Comparison of ENCODE assay signal across 2 cellular contexts in genomic region chr4:104662269-104662668, GRCh38.
DNase-seq lines count a peak whose midpoint lies in the region; ATAC-seq, FAIRE-seq and TF ChIP-seq lines count a peak whose summit lies in the region.
"Not testable (repeated sequence)": the region's sequence is repeated elsewhere in the genome, so short reads cannot be mapped to it uniquely, and the experiment has no call there.

No MANE protein-coding gene starts in this region.

- not testable (repeated sequence) for DNase-seq in GM12891 (ENCODE audit: insufficient read length, low spot score); GM12878 (ENCODE audit: low read depth, low spot score)

- not testable (repeated sequence) for TF ChIP-seq POLR2A in GM12891 (IDR thresholded peaks at IDR 0.05; ENCODE audit: low read depth, low read length); GM12878 (IDR thresholded peaks at IDR 0.05; ENCODE audit: low read depth, low read length)

- intact Hi-C loops in GM12878 (cut with micrococcal nuclease; ENCODE audit: unreplicated experiment) = not testable (repeated sequence)

- not testable (repeated sequence) for H3K36me3 ChIP-seq in GM12878 (ENCODE audit: control insufficient read depth in 2 of 2, insufficient read depth in 2 of 2, low read length in 1 of 2)

- not testable (repeated sequence) for H3K9ac ChIP-seq in GM12878 (ENCODE audit: control insufficient read depth, insufficient read depth, low read length)

- H3K27ac ChIP-seq in GM12878 (ENCODE audit: control insufficient read depth, insufficient read depth) = not testable (repeated sequence)

- not testable (repeated sequence) for TF ChIP-seq CTCF in GM12878 (IDR thresholded peaks at IDR 0.05 in 2 of 3, conservative IDR thresholded peaks at IDR 0.05 in 1 of 3; ENCODE audit: control insufficient read depth in 2 of 3, extremely low read depth in 1 of 3, insufficient read depth in 1 of 3, low read depth in 3 of 3, low read length in 3 of 3)

- RAD21 ChIA-PET in GM12878 (lab: Charles Lee; ENCODE audit: unreplicated experiment) = not testable (repeated sequence)

- TF ChIP-seq RAD21 in GM12878 (IDR thresholded peaks at IDR 0.05; ENCODE audit: insufficient read depth, low read depth, low read length) = not testable (repeated sequence)

- H3K4me1 ChIP-seq in GM12878 (ENCODE audit: control insufficient read depth, insufficient read depth, low read length) = not testable (repeated sequence)

- SMC1A ChIA-PET in GM12878 (lab: Charles Lee; ENCODE audit: uncharacterized antibody, unreplicated experiment) = not testable (repeated sequence)

- H3K27me3 ChIP-seq in GM12878 (replicated peaks in 1 of 2; ENCODE audit: control insufficient read depth in 2 of 2, insufficient read depth in 2 of 2, low read length in 1 of 2) = not testable (repeated sequence)

- in situ Hi-C loops in GM12878 (cut with MboI) = not testable (repeated sequence)

- not testable (repeated sequence) for BruUV-seq in GM12878 (replicated peaks; lab: Mats Ljungman, UMichigan)

- not testable (repeated sequence) for H4K20me1 ChIP-seq in GM12878 (ENCODE audit: control insufficient read depth, insufficient read depth)

- CTCF ChIA-PET in GM12878 (lab: Yijun Ruan, JAX) = not testable (repeated sequence)

- TF ChIP-seq EP300 in GM12878 (IDR thresholded peaks at IDR 0.05; ENCODE audit: borderline replicate concordance in 1 of 2, control insufficient read depth in 1 of 2, low read depth in 2 of 2, low read length in 2 of 2) = not testable (repeated sequence)

- H2AFZ ChIP-seq in GM12878 (ENCODE audit: control insufficient read depth, low read depth, low read length) = not testable (repeated sequence)

- H3K79me2 ChIP-seq in GM12878 (ENCODE audit: control insufficient read depth, insufficient read depth, low read length) = not testable (repeated sequence)

- H3K9me3 ChIP-seq in GM12878 (replicated peaks; ENCODE audit: control insufficient read depth, insufficient read depth, low read length) = not testable (repeated sequence)

- not testable (repeated sequence) for H3K4me2 ChIP-seq in GM12878 (ENCODE audit: control insufficient read depth, insufficient read depth)

- WGBS in GM12878 (ENCODE audit: insufficient coverage, insufficient replicate concordance, low lambda C conversion rate, missing lambda C conversion rate) = 92% methylated on average over 3 of the region's 3 CpGs

- not testable (repeated sequence) for FAIRE-seq in GM12891 (lab: Jason Lieb, UNC); GM12878 (lab: Jason Lieb, UNC)

- H3K4me3 ChIP-seq in GM12878 = not testable (repeated sequence)

- ATAC-seq in GM12878 = not testable (repeated sequence)

- POLR2A ChIA-PET in GM12878 (lab: Charles Lee) = interaction anchor here (0.7 kb wide), 1 partner anchor 281 kb away, joined by 3 read pairs; no protein-coding TSS in a partner anchor

TF ChIP-seq in GM12891, 5 proteins besides CTCF, POLR2A, EP300 and RAD21:
- peak; percentile 33 for TF ChIP-seq SPI1 (IDR thresholded peaks at IDR 0.05; ENCODE audit: low read depth, low read length)

TF ChIP-seq in GM12878, 131 proteins besides CTCF, POLR2A, EP300 and RAD21:
- peak; percentile 54; the same call in 1 of the 2 replicates for TF ChIP-seq SPI1 (IDR thresholded peaks at IDR 0.05; ENCODE audit: borderline replicate concordance, insufficient read depth, low read depth, low read length)
- TF ChIP-seq MTA2 (IDR thresholded peaks at IDR 0.05; ENCODE audit: low read depth) = peak; percentile 86
- TF ChIP-seq IKZF2 (IDR thresholded peaks at IDR 0.05) = peak; percentile 55 to 57; a peak in 2 of 4 replicates
